6 cellular contexts compared by ENCODE assay signal in the genomic region with DNA sequence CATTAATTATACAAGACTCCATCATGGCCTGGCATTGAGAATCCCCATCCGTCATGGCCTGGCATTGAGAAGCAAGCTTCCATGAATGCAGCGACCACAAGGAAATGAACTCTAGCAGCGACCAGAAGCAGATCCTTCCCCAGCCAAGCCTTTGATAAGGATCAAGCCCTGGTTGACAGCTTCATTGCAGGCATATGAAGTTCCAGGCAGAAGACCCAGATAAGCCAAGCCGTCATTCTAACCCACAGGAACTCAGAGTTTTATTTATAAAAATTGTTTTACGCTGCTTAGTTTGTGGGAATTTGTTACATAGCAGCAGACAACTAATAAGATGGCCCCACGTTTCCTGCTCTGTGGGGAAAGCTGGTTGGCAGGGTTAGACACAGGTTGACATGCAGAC.
"Had no signal": no experiment of that assay in that cellular context is flagged by ENCODE, and none has a peak within 500 bp of the region (broad histone marks: within the 10 kb centered on the region; RNA-seq: fewer than 3 reads in every experiment).

No MANE protein-coding gene starts in this region.

- DNase-seq: H9, HCEC 1CT, IMR-90, KG1 had no signal

- H3K4me3 Mint-ChIP-seq: GM23338, H9 had no signal

- H3K4me3 ChIP-seq: GM23338, K562 had no signal

- H3K27ac Mint-ChIP-seq: GM23338, H9 had no signal

- H3K9me3 Mint-ChIP-seq: GM23338 had no signal
